Comparison of ENCODE assay signal across 21 cellular contexts in genomic region chr2:204005940-204006721, GRCh38.
DNase-seq lines count a peak whose midpoint lies in the region; ATAC-seq and TF ChIP-seq lines count a peak whose summit lies in the region.
"Had no signal": no experiment of that assay in that cellular context is flagged by ENCODE, and none has a peak within 500 bp of the region (broad histone marks: within the 10 kb centered on the region; RNA-seq: fewer than 3 reads in every experiment).

No MANE protein-coding gene starts in this region.

- H4K20me1 ChIP-seq in DND-41 (ENCODE audit: insufficient read depth, low read length): no peaks in the 10 kb centered on the region

- no peak for TF ChIP-seq CTCF in DND-41 (IDR thresholded peaks at IDR 0.05; ENCODE audit: borderline replicate concordance, extremely low read depth, low read length, poor library complexity, severe bottlenecking)

- no peaks in the 10 kb centered on the region for H3K27me3 Mint-ChIP-seq in activated CD4-positive, alpha-beta T cell treated with anti-CD3 and anti-CD28 coated beads, Interleukin-2, amount 10 ng/mL, durations not matched to agents 7 days and 5 days
- H3K27me3 Mint-ChIP-seq in activated CD4-positive, alpha-beta memory T cell treated with anti-CD3 and anti-CD28 coated beads for 36 hours: no peaks in the 10 kb centered on the region
- H3K27me3 Mint-ChIP-seq in central memory CD8-positive, alpha-beta T cell: no peaks in the 10 kb centered on the region
- H3K27me3 Mint-ChIP-seq: type B pancreatic cell had no signal

- peaks cover 13% of the 10 kb centered on the region for H3K4me1 ChIP-seq in DND-41 (ENCODE audit: insufficient read depth, low read length)
- H3K4me1 ChIP-seq: gastrocnemius medialis, HAP-1, lower lobe of right lung had no signal

- CTCF ChIA-PET in activated CD4-positive, alpha-beta T cell treated with anti-CD3 and anti-CD28 coated beads, Interleukin-2, amount 10 ng/mL, durations not matched to agents 7 days and 5 days (lab: Charles Lee): interaction anchor here (1.0 to 2.6 kb wide), 8 partner anchors 8 to 134 kb away, joined by 3 to 13 read pairs (median 5); no protein-coding TSS in a partner anchor
- CTCF ChIA-PET in activated CD4-positive, alpha-beta memory T cell treated with anti-CD3 and anti-CD28 coated beads for 36 hours (lab: Charles Lee): interaction anchor here (0.7 to 1.7 kb wide), 4 partner anchors 13 to 62 kb away, joined by 3 to 5 read pairs (median 4); no protein-coding TSS in a partner anchor

- POLR2A ChIA-PET in activated CD4-positive, alpha-beta T cell treated with anti-CD3 and anti-CD28 coated beads, Interleukin-2, amount 10 ng/mL, durations not matched to agents 7 days and 5 days (lab: Charles Lee): interaction anchor here (0.6 kb wide), 1 partner anchor 299 kb away, joined by 3 read pairs; no protein-coding TSS in a partner anchor
- POLR2A ChIA-PET in activated CD4-positive, alpha-beta memory T cell treated with anti-CD3 and anti-CD28 coated beads for 36 hours (lab: Charles Lee): interaction anchor here (0.5 to 2.6 kb wide), 13 partner anchors 9 to 1238 kb away, joined by 3 to 13 read pairs (median 5); partner anchors contain the start of gene ICOS

- H3K79me2 ChIP-seq in DND-41 (ENCODE audit: insufficient read depth, low read length): no peaks in the 10 kb centered on the region

- H3K27ac ChIP-seq in DND-41 (ENCODE audit: low read length): no peak overlapping the region; the same call in 1 of the 2 replicates
- H3K27ac ChIP-seq: gastrocnemius medialis, lower lobe of right lung had no signal

- peak; percentile 78 for ATAC-seq in DND-41 (ENCODE audit: insufficient read depth, low read depth)
- peak; percentile 38 for ATAC-seq in central memory CD8-positive, alpha-beta T cell (replicated peaks; ENCODE audit: extremely low read depth, poor library complexity, severe bottlenecking)
- ATAC-seq in HG03095 (IDR thresholded peaks at IDR 0.05; ENCODE audit: unreplicated experiment): no peak
- no peak for ATAC-seq in GM18520 (IDR thresholded peaks at IDR 0.05; ENCODE audit: unreplicated experiment)
- ATAC-seq: gastrocnemius medialis, lower lobe of right lung had no signal

- no peak overlapping the region for H3K4me3 Mint-ChIP-seq in activated CD4-positive, alpha-beta T cell treated with anti-CD3 and anti-CD28 coated beads, Interleukin-2, amount 10 ng/mL, durations not matched to agents 7 days and 5 days
- H3K4me3 Mint-ChIP-seq in activated CD4-positive, alpha-beta memory T cell treated with anti-CD3 and anti-CD28 coated beads for 36 hours: no peak overlapping the region
- H3K4me3 Mint-ChIP-seq in central memory CD8-positive, alpha-beta T cell: no peak overlapping the region
- H3K4me3 Mint-ChIP-seq: B cell, natural killer cell, type B pancreatic cell had no signal

- H3K4me1 Mint-ChIP-seq in activated CD4-positive, alpha-beta T cell treated with anti-CD3 and anti-CD28 coated beads, Interleukin-2, amount 10 ng/mL, durations not matched to agents 7 days and 5 days: peaks cover 83% of the 10 kb centered on the region
- peaks cover 91% of the 10 kb centered on the region for H3K4me1 Mint-ChIP-seq in activated CD4-positive, alpha-beta memory T cell treated with anti-CD3 and anti-CD28 coated beads for 36 hours (ENCODE audit: low read depth)
- H3K4me1 Mint-ChIP-seq in central memory CD8-positive, alpha-beta T cell: peaks cover 46% of the 10 kb centered on the region
- H3K4me1 Mint-ChIP-seq: B cell had no signal

- no peaks in the 10 kb centered on the region for H3K9me3 ChIP-seq in DND-41 (ENCODE audit: insufficient read depth, low read length, severe bottlenecking)
- H3K9me3 ChIP-seq: gastrocnemius medialis, HAP-1, lower lobe of right lung had no signal

- no peak overlapping the region for H3K4me3 ChIP-seq in DND-41 (ENCODE audit: low read depth in 1 of 2, low read length in 2 of 2)
- H3K4me3 ChIP-seq: gastrocnemius medialis, HAP-1, lower lobe of right lung, skin epidermis had no signal

- H3K9me3 Mint-ChIP-seq in activated CD4-positive, alpha-beta T cell treated with anti-CD3 and anti-CD28 coated beads, Interleukin-2, amount 10 ng/mL, durations not matched to agents 7 days and 5 days: peaks cover 50% of the 10 kb centered on the region
- H3K9me3 Mint-ChIP-seq in activated CD4-positive, alpha-beta memory T cell treated with anti-CD3 and anti-CD28 coated beads for 36 hours: peaks cover 14% of the 10 kb centered on the region
- peaks cover 9% of the 10 kb centered on the region for H3K9me3 Mint-ChIP-seq in central memory CD8-positive, alpha-beta T cell
- H3K9me3 Mint-ChIP-seq: type B pancreatic cell had no signal

- peaks cover 45% of the 10 kb centered on the region for H3K36me3 Mint-ChIP-seq in activated CD4-positive, alpha-beta T cell treated with anti-CD3 and anti-CD28 coated beads, Interleukin-2, amount 10 ng/mL, durations not matched to agents 7 days and 5 days (ENCODE audit: low read depth)
- H3K36me3 Mint-ChIP-seq in activated CD4-positive, alpha-beta memory T cell treated with anti-CD3 and anti-CD28 coated beads for 36 hours: peaks cover 17% of the 10 kb centered on the region
- H3K36me3 Mint-ChIP-seq in central memory CD8-positive, alpha-beta T cell (ENCODE audit: insufficient read depth): no peaks in the 10 kb centered on the region
- H3K36me3 Mint-ChIP-seq: natural killer cell, type B pancreatic cell had no signal

- H3K36me3 ChIP-seq in DND-41 (ENCODE audit: insufficient read depth, low read length): no peaks in the 10 kb centered on the region
- H3K36me3 ChIP-seq: gastrocnemius medialis, HAP-1, lower lobe of right lung had no signal

- no peak overlapping the region for H3K4me2 ChIP-seq in DND-41 (ENCODE audit: insufficient read depth, low read length)

- DNase-seq in activated CD4-positive, alpha-beta T cell treated with anti-CD3 and anti-CD28 coated beads, Interleukin-2, amount 10 ng/mL, durations not matched to agents 7 days and 5 days: peak; percentile 16
- no peak for DNase-seq in activated CD4-positive, alpha-beta T cell treated with anti-CD3 and anti-CD28 coated beads, Interleukin-2, amount 50 U/mL, for 48 hours
- DNase-seq in DND-41 (peak; percentile 21), SW 1271 (lab: John Stamatoyannopoulos, UW) (no peak)
- no peak for DNase-seq in activated CD4-positive, alpha-beta memory T cell treated with anti-CD3 and anti-CD28 coated beads for 36 hours
- DNase-seq in central memory CD8-positive, alpha-beta T cell (ENCODE audit: low spot score in 2 of 2): no peak
- DNase-seq: activated CD8-positive, alpha-beta memory T cell treated with anti-CD3 and anti-CD28 coated beads, Interleukin-2, amount 50 U/mL, for 4 hours; cerebellar nuclear complex; COR-L47; gastrocnemius medialis; IMR-90; lower lobe of right lung; natural killer cell; NCI-H1694; NK-92 treated with Interleukin-12 subunit alpha and Interleukin-12 subunit beta, amount 100 ng/mL, for 24 hours had no signal

- no peak overlapping the region for H3K9ac ChIP-seq in DND-41 (ENCODE audit: low read depth, low read length)

- intact Hi-C loops in activated CD4-positive, alpha-beta memory T cell treated with anti-CD3 and anti-CD28 coated beads for 36 hours (cut with micrococcal nuclease): loop anchor here (1.0 to 10.0 kb wide), 6 partner anchors 8 to 1731 kb away; no protein-coding TSS in a partner anchor

- no peaks in the 10 kb centered on the region for H3K27me3 ChIP-seq in DND-41 (ENCODE audit: insufficient read depth, low read length, poor library complexity)
- H3K27me3 ChIP-seq: gastrocnemius medialis had no signal

- H3K27ac Mint-ChIP-seq in activated CD4-positive, alpha-beta T cell treated with anti-CD3 and anti-CD28 coated beads, Interleukin-2, amount 10 ng/mL, durations not matched to agents 7 days and 5 days: peak overlapping the region; percentile 90
- H3K27ac Mint-ChIP-seq in activated CD4-positive, alpha-beta memory T cell treated with anti-CD3 and anti-CD28 coated beads for 36 hours: peak overlapping the region; percentile 95
- peak overlapping the region; percentile 17 for H3K27ac Mint-ChIP-seq in central memory CD8-positive, alpha-beta T cell (ENCODE audit: low read depth)
- H3K27ac Mint-ChIP-seq: B cell, natural killer cell, type B pancreatic cell had no signal

- no peak overlapping the region for H2AFZ ChIP-seq in DND-41 (ENCODE audit: low read depth, low read length)

Comparison
In these comparisons a context has a peak if more than half of its experiments do, and no peak if none do; other contexts are left out.
1. DNase-seq: peak in activated CD4-positive, alpha-beta T cell treated with anti-CD3 and anti-CD28 coated beads, Interleukin-2, amount 10 ng/mL, durations not matched to agents 7 days and 5 days (single experiment) and DND-41 (single experiment); none in activated CD4-positive, alpha-beta T cell treated with anti-CD3 and anti-CD28 coated beads, Interleukin-2, amount 50 U/mL, for 48 hours (0 of 2), activated CD4-positive, alpha-beta memory T cell treated with anti-CD3 and anti-CD28 coated beads for 36 hours (single experiment), central memory CD8-positive, alpha-beta T cell (0 of 2) and SW 1271 (0 of 2).
2. H3K27ac Mint-ChIP-seq: peak in every context shown above with its lines; median percentile 95 in activated CD4-positive, alpha-beta memory T cell treated with anti-CD3 and anti-CD28 coated beads for 36 hours; 90 in activated CD4-positive, alpha-beta T cell treated with anti-CD3 and anti-CD28 coated beads, Interleukin-2, amount 10 ng/mL, durations not matched to agents 7 days and 5 days; 17 in central memory CD8-positive, alpha-beta T cell.
3. ATAC-seq: peak in DND-41 (single experiment) and central memory CD8-positive, alpha-beta T cell (single experiment); none in HG03095 (single experiment) and GM18520 (single experiment).